In the genomic region with DNA sequence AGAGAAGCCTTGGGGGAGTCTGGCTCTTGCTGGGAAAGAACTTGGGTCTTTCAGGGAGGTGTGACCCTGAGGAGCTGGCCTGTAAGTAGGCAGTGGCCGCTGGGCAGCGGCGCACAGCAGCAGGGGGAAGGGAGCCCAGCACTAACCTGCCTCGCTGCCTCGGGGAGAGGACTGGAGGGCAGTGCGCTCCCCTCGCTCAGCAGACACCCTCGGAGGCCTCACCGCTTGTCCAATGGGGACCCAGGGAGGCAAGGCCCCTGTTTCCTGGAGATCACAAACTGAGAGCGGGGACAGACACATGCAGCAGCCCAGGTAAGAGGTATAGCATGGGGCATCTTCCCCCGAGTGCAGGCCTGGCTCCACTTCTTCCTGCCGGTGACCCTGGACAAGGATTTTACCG, we compare ENCODE assay signal across 15 cellular contexts. TPM values are rescaled to one million over a fixed set of nuclear protein-coding genes. Genes with fewer than 3 reads are reported as not detected.
A peak's percentile ranks its signal among the peaks of the same experiment; 100 is the strongest.
DNase-seq lines count a peak whose midpoint lies in the region; ATAC-seq and TF ChIP-seq lines count a peak whose summit lies in the region.
"Had no signal": no experiment of that assay in that cellular context is flagged by ENCODE, and none has a peak within 500 bp of the region (broad histone marks: within the 10 kb centered on the region; RNA-seq: fewer than 3 reads in every experiment).

No MANE protein-coding gene starts in this region.

- CTCF ChIA-PET in activated CD8-positive, alpha-beta T cell treated with anti-CD3 and anti-CD28 coated beads for 36 hours (lab: Charles Lee), result interaction anchor here (1.1 to 3.2 kb wide), 6 partner anchors 10 to 229 kb away, joined by 3 to 19 read pairs (median 8); no protein-coding TSS in a partner anchor

- H3K4me3 ChIP-seq in tibial nerve, result no peak overlapping the region

- no peak for TF ChIP-seq POLR2A in tibial nerve (IDR thresholded peaks at IDR 0.05)

- no peak for DNase-seq in activated T-cell treated with anti-CD3 and anti-CD28 coated beads, Interleukin-2, amount 50 U/mL, for 72 hours
- DNase-seq in activated T-cell treated with anti-CD3 and anti-CD28 coated beads for 4 hours, result no peak
- no peak for DNase-seq in activated CD8-positive, alpha-beta T cell treated with anti-CD3 and anti-CD28 coated beads for 36 hours
- no peak for DNase-seq in immature natural killer cell
- no peak for DNase-seq in stimulated activated naive CD8-positive, alpha-beta T cell treated with anti-CD3 and anti-CD28 coated beads, Interleukin-15, amount 100 ng/mL, for 72 hours
- no peak for DNase-seq in amygdala (lab: John Stamatoyannopoulos, UW)
- DNase-seq in SW 1271 (lab: John Stamatoyannopoulos, UW), result no peak
- no peak for DNase-seq in tibial nerve (ENCODE audit: low spot score in 2 of 2)
- DNase-seq: activated CD8-positive, alpha-beta memory T cell treated with anti-CD3 and anti-CD28 coated beads, Interleukin-2, amount 10 ng/mL, durations not matched to agents 7 days and 5 days; head of caudate nucleus; kidney; NCI-H2171; SHP77; stimulated activated CD4-positive, alpha-beta T cell treated with anti-CD3 and anti-CD28 coated beads, Interleukin-4, amount 100 ng/mL, for 4 hours had no signal

- no peak for TF ChIP-seq CTCF in activated CD8-positive, alpha-beta T cell treated with anti-CD3 and anti-CD28 coated beads for 36 hours (IDR thresholded peaks at IDR 0.05)
- TF ChIP-seq CTCF in tibial nerve (IDR thresholded peaks at IDR 0.05), result no peak

- H3K27me3 Mint-ChIP-seq in activated T-cell treated with anti-CD3 and anti-CD28 coated beads, Interleukin-2, amount 50 U/mL, for 72 hours (ENCODE audit: low read depth), result no peaks in the 10 kb centered on the region
- H3K27me3 Mint-ChIP-seq in activated CD8-positive, alpha-beta T cell treated with anti-CD3 and anti-CD28 coated beads for 36 hours, result no peaks in the 10 kb centered on the region
- peaks cover 2 to 3% (median 3%) of the 10 kb centered on the region in 3 donors for H3K27me3 Mint-ChIP-seq in immature natural killer cell (ENCODE audit: low read depth in 3 of 3)
- no peaks in the 10 kb centered on the region for H3K27me3 Mint-ChIP-seq in stimulated activated naive CD8-positive, alpha-beta T cell treated with anti-CD3 and anti-CD28 coated beads, Interleukin-15, amount 100 ng/mL, for 72 hours
- H3K27me3 Mint-ChIP-seq: activated CD8-positive, alpha-beta memory T cell treated with anti-CD3 and anti-CD28 coated beads, Interleukin-2, amount 10 ng/mL, durations not matched to agents 7 days and 5 days had no signal

- peak overlapping the region in 2 of 4 donors; percentile 89 to 91 for H3K27ac ChIP-seq in tibial nerve
- H3K27ac ChIP-seq: epithelial cell of prostate had no signal

- H3K27ac Mint-ChIP-seq in activated T-cell treated with anti-CD3 and anti-CD28 coated beads, Interleukin-2, amount 50 U/mL, for 72 hours, result peak overlapping the region; percentile 42
- H3K27ac Mint-ChIP-seq in activated CD8-positive, alpha-beta T cell treated with anti-CD3 and anti-CD28 coated beads for 36 hours, result peak overlapping the region; percentile 76
- peak overlapping the region in 2 of 6 donors; percentile 45 to 55 for H3K27ac Mint-ChIP-seq in immature natural killer cell
- peak overlapping the region in 1 of 2 donors; percentile 28 for H3K27ac Mint-ChIP-seq in stimulated activated naive CD8-positive, alpha-beta T cell treated with anti-CD3 and anti-CD28 coated beads, Interleukin-15, amount 100 ng/mL, for 72 hours
- H3K27ac Mint-ChIP-seq: activated CD8-positive, alpha-beta memory T cell treated with anti-CD3 and anti-CD28 coated beads, Interleukin-2, amount 10 ng/mL, durations not matched to agents 7 days and 5 days had no signal

- POLR2A ChIA-PET in activated CD8-positive, alpha-beta T cell treated with anti-CD3 and anti-CD28 coated beads for 36 hours (lab: Charles Lee), result interaction anchor here (0.7 to 6.1 kb wide), 10 partner anchors 10 to 68 kb away, joined by 3 to 51 read pairs (median 4); no protein-coding TSS in a partner anchor

- H3K9me3 Mint-ChIP-seq in activated T-cell treated with anti-CD3 and anti-CD28 coated beads, Interleukin-2, amount 50 U/mL, for 72 hours, result no peaks in the 10 kb centered on the region
- H3K9me3 Mint-ChIP-seq in activated CD8-positive, alpha-beta T cell treated with anti-CD3 and anti-CD28 coated beads for 36 hours, result no peaks in the 10 kb centered on the region
- H3K9me3 Mint-ChIP-seq in immature natural killer cell, result no peaks in the 10 kb centered on the region
- H3K9me3 Mint-ChIP-seq in stimulated activated naive CD8-positive, alpha-beta T cell treated with anti-CD3 and anti-CD28 coated beads, Interleukin-15, amount 100 ng/mL, for 72 hours, result no peaks in the 10 kb centered on the region

- H3K36me3 Mint-ChIP-seq in activated T-cell treated with anti-CD3 and anti-CD28 coated beads, Interleukin-2, amount 50 U/mL, for 72 hours (ENCODE audit: insufficient read depth in 2 of 2), result peaks cover 0 to 2% of the 10 kb centered on the region in 2 donors
- peaks cover 13% of the 10 kb centered on the region for H3K36me3 Mint-ChIP-seq in activated CD8-positive, alpha-beta T cell treated with anti-CD3 and anti-CD28 coated beads for 36 hours (ENCODE audit: low read depth)
- H3K36me3 Mint-ChIP-seq in immature natural killer cell, result no peaks in the 10 kb centered on the region
- H3K36me3 Mint-ChIP-seq: activated CD8-positive, alpha-beta memory T cell treated with anti-CD3 and anti-CD28 coated beads, Interleukin-2, amount 10 ng/mL, durations not matched to agents 7 days and 5 days had no signal

- peak overlapping the region in 1 of 2 donors; percentile 70 for H3K4me3 Mint-ChIP-seq in activated T-cell treated with anti-CD3 and anti-CD28 coated beads, Interleukin-2, amount 50 U/mL, for 72 hours
- H3K4me3 Mint-ChIP-seq in activated CD8-positive, alpha-beta T cell treated with anti-CD3 and anti-CD28 coated beads for 36 hours, result peak overlapping the region; percentile 69
- peak overlapping the region in 4 of 5 donors; percentile 56 to 84 (median 78) for H3K4me3 Mint-ChIP-seq in immature natural killer cell
- peak overlapping the region; percentile 30 to 68 for H3K4me3 Mint-ChIP-seq in stimulated activated naive CD8-positive, alpha-beta T cell treated with anti-CD3 and anti-CD28 coated beads, Interleukin-15, amount 100 ng/mL, for 72 hours

- peaks cover 3 to 67% (median 30%) of the 10 kb centered on the region in 4 donors for H3K4me1 ChIP-seq in tibial nerve

- H3K4me1 Mint-ChIP-seq in activated T-cell treated with anti-CD3 and anti-CD28 coated beads, Interleukin-2, amount 50 U/mL, for 72 hours (ENCODE audit: low read depth), result peaks cover 57% of the 10 kb centered on the region
- peaks cover 71% of the 10 kb centered on the region for H3K4me1 Mint-ChIP-seq in activated CD8-positive, alpha-beta T cell treated with anti-CD3 and anti-CD28 coated beads for 36 hours (ENCODE audit: low read depth)
- H3K4me1 Mint-ChIP-seq in immature natural killer cell, result peaks cover 47 to 57% of the 10 kb centered on the region in 2 donors
- peaks cover 78% of the 10 kb centered on the region for H3K4me1 Mint-ChIP-seq in stimulated activated naive CD8-positive, alpha-beta T cell treated with anti-CD3 and anti-CD28 coated beads, Interleukin-15, amount 100 ng/mL, for 72 hours

- no peak for ATAC-seq in activated T-cell treated with anti-CD3 and anti-CD28 coated beads, Interleukin-2, amount 50 U/mL, for 72 hours (replicated peaks in 1 of 2)
- ATAC-seq in activated CD8-positive, alpha-beta T cell treated with anti-CD3 and anti-CD28 coated beads for 36 hours, result no peak
- ATAC-seq in stimulated activated naive CD8-positive, alpha-beta T cell treated with anti-CD3 and anti-CD28 coated beads, Interleukin-15, amount 100 ng/mL, for 72 hours, result no peak
- ATAC-seq: activated CD8-positive, alpha-beta memory T cell treated with anti-CD3 and anti-CD28 coated beads, Interleukin-2, amount 10 ng/mL, durations not matched to agents 7 days and 5 days had no signal

- H3K36me3 ChIP-seq in tibial nerve, result no peaks in the 10 kb centered on the region

- H3K9me3 ChIP-seq in tibial nerve, result no peaks in the 10 kb centered on the region

- 79 to 82% methylated on average over 13 of the region's 13 CpGs for WGBS in tibial nerve, 2 donors

- intact Hi-C loops in activated CD8-positive, alpha-beta T cell treated with anti-CD3 and anti-CD28 coated beads for 36 hours (cut with micrococcal nuclease), result no loop called here

- H3K27me3 ChIP-seq in tibial nerve, result no peaks in the 10 kb centered on the region

- no peak for TF ChIP-seq EP300 in tibial nerve (IDR thresholded peaks at IDR 0.05)

RNA-seq across cellular contexts. Expression of a gene that starts 3.3 kb away (rescaled TPM):
- 100 to 1,000 TPM in 1 of 2 donors, 10 to 100 TPM in 1; 90.2 to 108 TPM for total RNA-seq in activated T-cell treated with anti-CD3 and anti-CD28 coated beads, Interleukin-2, amount 50 U/mL, for 72 hours
- total RNA-seq in activated CD8-positive, alpha-beta T cell treated with anti-CD3 and anti-CD28 coated beads for 36 hours, result 10 to 100 TPM; 84.8 to 97.8 TPM
- polyA plus RNA-seq in immature natural killer cell, result 10 to 100 TPM in 1 of 3 donors, 1 to 10 TPM in 2; 9.4 to 15.9 (median 9.9) TPM
- 10 to 100 TPM; 17.4 to 28.4 (median 25.0) TPM for total RNA-seq in tibial nerve
